In the genomic region with DNA sequence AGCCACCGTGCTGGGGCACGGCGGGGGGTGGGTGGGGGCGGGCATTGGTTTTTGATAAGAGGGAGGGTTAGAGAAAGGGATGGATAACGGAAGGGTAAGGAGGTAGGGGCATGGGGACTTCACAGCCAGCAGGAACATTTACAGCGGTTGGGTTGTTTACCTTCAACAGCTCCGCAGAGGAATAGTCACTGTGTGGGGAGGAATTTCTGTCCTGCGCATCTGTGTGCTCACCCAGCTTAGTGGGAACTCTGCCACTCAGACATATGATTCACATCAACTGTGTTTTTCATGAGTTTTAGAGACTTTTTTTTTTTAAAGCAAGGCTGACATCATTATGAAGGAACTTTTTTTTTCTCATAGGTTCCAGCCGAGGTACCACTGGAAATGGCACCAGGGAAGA, we compare ENCODE assay signal across 12 cellular contexts. TPM values are rescaled to one million over a fixed set of nuclear protein-coding genes. Genes with fewer than 3 reads are reported as not detected.
DNase-seq lines count a peak whose midpoint lies in the region; ATAC-seq, FAIRE-seq and TF ChIP-seq lines count a peak whose summit lies in the region.
"Had no signal": no experiment of that assay in that cellular context is flagged by ENCODE, and none has a peak within 500 bp of the region (broad histone marks: within the 10 kb centered on the region; RNA-seq: fewer than 3 reads in every experiment).

No MANE protein-coding gene starts in this region.

- no peak for TF ChIP-seq POLR2A in testis (IDR thresholded peaks at IDR 0.05)

- H3K36me3 Mint-ChIP-seq in stimulated activated memory B cell treated with anti-CD40 and anti-IgM and Interleukin-4, amounts not matched to agents 10 μg/mL and 1 μg/mL and 100 μg/mL, for 72 hours: no peaks in the 10 kb centered on the region
- H3K36me3 Mint-ChIP-seq in stimulated activated naive B cell treated with anti-CD40 and anti-IgM and Interleukin-4, amounts not matched to agents 10 μg/mL and 1 μg/mL and 100 μg/mL, for 72 hours: no peaks in the 10 kb centered on the region

- no peak overlapping the region for H3K27ac ChIP-seq in testis
- H3K27ac ChIP-seq: neutrophil had no signal

- peak; percentile 81 for DNase-seq in A172 (ENCODE audit: low spot score)
- DNase-seq in HFF-Myc (ENCODE audit: extremely low read depth, low read depth): peak; percentile 76
- peak; percentile 53 for DNase-seq in bronchial epithelial cell (ENCODE audit: low read depth)
- peak; percentile 96 for DNase-seq in iris pigment epithelial cell (ENCODE audit: low read depth)
- no peak for DNase-seq in stimulated activated naive B cell treated with anti-CD40 and anti-IgM and Interleukin-4, amounts not matched to agents 10 μg/mL and 1 μg/mL and 100 μg/mL, for 72 hours
- no peak for DNase-seq in testis
- DNase-seq in ureter (ENCODE audit: low spot score): no peak
- DNase-seq: activated T-cell treated with anti-CD3 and anti-CD28 coated beads, Interleukin-2, amount 50 U/mL, for 48 hours; BE2C; Karpas-422 had no signal

- TF ChIP-seq CTCF in HFF-Myc (IDR thresholded peaks at IDR 0.05; ENCODE audit: low read depth, low read length, missing control alignments) (no peak), bronchial epithelial cell (IDR thresholded peaks at IDR 0.05; ENCODE audit: insufficient read depth, low read length, severe bottlenecking) (no peak), testis (IDR thresholded peaks at IDR 0.05) (no peak)

- FAIRE-seq in bronchial epithelial cell (lab: Jason Lieb, UNC): no peak

- no peaks in the 10 kb centered on the region for H3K9me3 ChIP-seq in testis
- H3K9me3 ChIP-seq: BE2C, neutrophil had no signal

- 37 to 42% methylated on average over 9 of the region's 9 CpGs for WGBS in testis, 2 donors

- H3K4me3 ChIP-seq in HFF-Myc (replicated peaks; ENCODE audit: low read depth, low read length) (no peak overlapping the region), bronchial epithelial cell (ENCODE audit: low read depth, low read length) (no peak overlapping the region), testis (no peak overlapping the region)

- no peak overlapping the region for H3K4me3 Mint-ChIP-seq in stimulated activated memory B cell treated with anti-CD40 and anti-IgM and Interleukin-4, amounts not matched to agents 10 μg/mL and 1 μg/mL and 100 μg/mL, for 72 hours
- H3K4me3 Mint-ChIP-seq in stimulated activated naive B cell treated with anti-CD40 and anti-IgM and Interleukin-4, amounts not matched to agents 10 μg/mL and 1 μg/mL and 100 μg/mL, for 72 hours: no peak overlapping the region

- H3K36me3 ChIP-seq in bronchial epithelial cell (ENCODE audit: control insufficient read depth, insufficient read depth, low read length): no peaks in the 10 kb centered on the region
- no peaks in the 10 kb centered on the region for H3K36me3 ChIP-seq in testis (ENCODE audit: low read depth, missing control alignments)
- H3K36me3 ChIP-seq: BE2C, neutrophil had no signal

- H3K9me3 Mint-ChIP-seq in stimulated activated memory B cell treated with anti-CD40 and anti-IgM and Interleukin-4, amounts not matched to agents 10 μg/mL and 1 μg/mL and 100 μg/mL, for 72 hours: no peaks in the 10 kb centered on the region
- no peaks in the 10 kb centered on the region for H3K9me3 Mint-ChIP-seq in stimulated activated naive B cell treated with anti-CD40 and anti-IgM and Interleukin-4, amounts not matched to agents 10 μg/mL and 1 μg/mL and 100 μg/mL, for 72 hours

- intact Hi-C loops in testis (cut with DNase I; ENCODE audit: low total_unique reads): no loop called here

- peaks cover 39% of the 10 kb centered on the region for H3K27me3 Mint-ChIP-seq in stimulated activated memory B cell treated with anti-CD40 and anti-IgM and Interleukin-4, amounts not matched to agents 10 μg/mL and 1 μg/mL and 100 μg/mL, for 72 hours
- H3K27me3 Mint-ChIP-seq in stimulated activated naive B cell treated with anti-CD40 and anti-IgM and Interleukin-4, amounts not matched to agents 10 μg/mL and 1 μg/mL and 100 μg/mL, for 72 hours: peaks cover 30 to 34% of the 10 kb centered on the region in 2 donors

- no peaks in the 10 kb centered on the region for H3K4me1 ChIP-seq in testis
- H3K4me1 ChIP-seq: BE2C had no signal

- peaks cover 8% of the 10 kb centered on the region for H3K27me3 ChIP-seq in bronchial epithelial cell (ENCODE audit: control insufficient read depth, insufficient read depth, low read length)
- H3K27me3 ChIP-seq in testis: no peaks in the 10 kb centered on the region

- no peak for ATAC-seq in stimulated activated memory B cell treated with anti-CD40 and anti-IgM and Interleukin-4, amounts not matched to agents 10 μg/mL and 1 μg/mL and 100 μg/mL, for 72 hours
- no peak for ATAC-seq in stimulated activated naive B cell treated with anti-CD40 and anti-IgM and Interleukin-4, amounts not matched to agents 10 μg/mL and 1 μg/mL and 100 μg/mL, for 72 hours (replicated peaks)

- no peak overlapping the region for H3K27ac Mint-ChIP-seq in stimulated activated memory B cell treated with anti-CD40 and anti-IgM and Interleukin-4, amounts not matched to agents 10 μg/mL and 1 μg/mL and 100 μg/mL, for 72 hours
- no peak overlapping the region for H3K27ac Mint-ChIP-seq in stimulated activated naive B cell treated with anti-CD40 and anti-IgM and Interleukin-4, amounts not matched to agents 10 μg/mL and 1 μg/mL and 100 μg/mL, for 72 hours

- no peaks in the 10 kb centered on the region for H3K4me1 Mint-ChIP-seq in stimulated activated memory B cell treated with anti-CD40 and anti-IgM and Interleukin-4, amounts not matched to agents 10 μg/mL and 1 μg/mL and 100 μg/mL, for 72 hours
- H3K4me1 Mint-ChIP-seq in stimulated activated naive B cell treated with anti-CD40 and anti-IgM and Interleukin-4, amounts not matched to agents 10 μg/mL and 1 μg/mL and 100 μg/mL, for 72 hours: no peaks in the 10 kb centered on the region

RNA-seq across cellular contexts. Expression of gene CHRD, which starts 19.6 kb away (rescaled TPM):
- total RNA-seq in A172 (2014; rRNA removed; shearing (Covaris generic)): 0.33 and 5.6 TPM in 2 replicates
- total RNA-seq in bronchial epithelial cell: not detected in 2 replicates
- 1 to 10 TPM; 3.5 to 4.3 TPM for total RNA-seq in testis
- polyA plus RNA-seq in testis (ENCODE audit: insufficient read depth, low read depth, low replicate concordance): 4.3 TPM
- 16.8 TPM for total RNA-seq in ureter

RNA-seq across cellular contexts. Expression of gene THPO, which starts 21.4 kb away (rescaled TPM):
- 0.14 and 0.43 TPM in 2 replicates for total RNA-seq in A172 (2014; rRNA removed; shearing (Covaris generic))
- total RNA-seq in bronchial epithelial cell: not detected in 2 replicates
- under 1 TPM; 0.71 to 0.93 TPM for total RNA-seq in testis
- 7.6 TPM for polyA plus RNA-seq in testis (ENCODE audit: insufficient read depth, low read depth, low replicate concordance)
- 0.89 TPM for total RNA-seq in ureter

RNA-seq across cellular contexts. Expression of gene POLR2H, which starts 37.9 kb away (rescaled TPM):
- total RNA-seq in A172 (2014; rRNA removed; shearing (Covaris generic)): 182 and 190 TPM in 2 replicates
- total RNA-seq in bronchial epithelial cell: 48.4 and 112 TPM in 2 replicates
- total RNA-seq in testis: 10 to 100 TPM; 65.0 to 76.4 TPM
- polyA plus RNA-seq in testis (ENCODE audit: insufficient read depth, low read depth, low replicate concordance): 72.2 TPM
- total RNA-seq in ureter: 79.6 TPM

RNA-seq across cellular contexts. Expression of gene CLCN2, which starts 38.0 kb away (rescaled TPM):
- total RNA-seq in A172 (2014; rRNA removed; shearing (Covaris generic)): 3.0 and 8.8 TPM in 2 replicates
- 2.0 and 2.1 TPM in 2 replicates for total RNA-seq in bronchial epithelial cell
- total RNA-seq in testis: 100 to 1,000 TPM in 1 of 2 donors, 10 to 100 TPM in 1; 98.2 to 118 TPM
- 46.7 TPM for polyA plus RNA-seq in testis (ENCODE audit: insufficient read depth, low read depth, low replicate concordance)
- 11.7 TPM for total RNA-seq in ureter

Comparison
In these comparisons a context has a peak if more than half of its experiments do, and no peak if none do; other contexts are left out.
1. DNase-seq: peak in A172 (single experiment), HFF-Myc (single experiment), bronchial epithelial cell (single experiment) and iris pigment epithelial cell (single experiment); none in stimulated activated naive B cell treated with anti-CD40 and anti-IgM and Interleukin-4, amounts not matched to agents 10 μg/mL and 1 μg/mL and 100 μg/mL, for 72 hours (single experiment), testis (single experiment) and ureter (single experiment).